ENCODE assay signal across 2 cellular contexts in the genomic region with DNA sequence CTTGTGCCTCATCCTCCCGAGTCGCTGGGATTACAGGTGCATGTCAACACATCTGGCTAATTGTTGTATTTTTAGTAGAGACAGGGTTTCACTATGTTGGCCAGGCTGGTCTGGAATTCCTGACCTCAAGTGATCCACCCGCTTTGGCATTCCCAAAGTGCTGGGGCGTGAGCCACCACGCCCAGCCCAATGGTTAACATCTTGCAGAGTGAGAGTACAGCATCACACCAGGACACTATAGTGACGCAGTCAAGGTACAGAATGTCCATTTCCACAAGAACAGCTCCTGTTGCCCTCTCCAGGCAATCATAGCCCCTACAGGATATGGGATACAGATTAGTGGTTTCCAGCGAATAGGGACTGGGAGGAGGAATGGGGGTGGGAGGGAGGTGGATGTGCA.
TF ChIP-seq lines count a peak whose summit lies in the region.

No MANE protein-coding gene starts in this region.

TF ChIP-seq in HCT116, 20 proteins besides CTCF, POLR2A, EP300 and RAD21 (continued from another document):
- TF ChIP-seq YY1 (IDR thresholded peaks at IDR 0.05; ENCODE audit: extremely low read depth, insufficient replicate concordance, low read depth, low read length) (no peak), FOSL1 (IDR thresholded peaks at IDR 0.05; ENCODE audit: low read depth) (no peak), EZH2phosphoT487 (IDR thresholded peaks at IDR 0.05; ENCODE audit: borderline replicate concordance) (no peak), CBX3 (IDR thresholded peaks at IDR 0.05; ENCODE audit: low read depth) (no peak), SIN3A (IDR thresholded peaks at IDR 0.05; ENCODE audit: low read depth) (no peak), JUND (IDR thresholded peaks at IDR 0.05) (no peak), SRF (IDR thresholded peaks at IDR 0.05; ENCODE audit: low read depth) (no peak), ELF1 (IDR thresholded peaks at IDR 0.05; ENCODE audit: borderline replicate concordance, low read depth) (no peak), EZH2 (IDR thresholded peaks at IDR 0.05) (no peak), POLR2AphosphoS5 (IDR thresholded peaks at IDR 0.05; ENCODE audit: low read depth, low read length) (no peak), ZFX (IDR thresholded peaks at IDR 0.05) (no peak)
- TF ChIP-seq, protein P1, sequence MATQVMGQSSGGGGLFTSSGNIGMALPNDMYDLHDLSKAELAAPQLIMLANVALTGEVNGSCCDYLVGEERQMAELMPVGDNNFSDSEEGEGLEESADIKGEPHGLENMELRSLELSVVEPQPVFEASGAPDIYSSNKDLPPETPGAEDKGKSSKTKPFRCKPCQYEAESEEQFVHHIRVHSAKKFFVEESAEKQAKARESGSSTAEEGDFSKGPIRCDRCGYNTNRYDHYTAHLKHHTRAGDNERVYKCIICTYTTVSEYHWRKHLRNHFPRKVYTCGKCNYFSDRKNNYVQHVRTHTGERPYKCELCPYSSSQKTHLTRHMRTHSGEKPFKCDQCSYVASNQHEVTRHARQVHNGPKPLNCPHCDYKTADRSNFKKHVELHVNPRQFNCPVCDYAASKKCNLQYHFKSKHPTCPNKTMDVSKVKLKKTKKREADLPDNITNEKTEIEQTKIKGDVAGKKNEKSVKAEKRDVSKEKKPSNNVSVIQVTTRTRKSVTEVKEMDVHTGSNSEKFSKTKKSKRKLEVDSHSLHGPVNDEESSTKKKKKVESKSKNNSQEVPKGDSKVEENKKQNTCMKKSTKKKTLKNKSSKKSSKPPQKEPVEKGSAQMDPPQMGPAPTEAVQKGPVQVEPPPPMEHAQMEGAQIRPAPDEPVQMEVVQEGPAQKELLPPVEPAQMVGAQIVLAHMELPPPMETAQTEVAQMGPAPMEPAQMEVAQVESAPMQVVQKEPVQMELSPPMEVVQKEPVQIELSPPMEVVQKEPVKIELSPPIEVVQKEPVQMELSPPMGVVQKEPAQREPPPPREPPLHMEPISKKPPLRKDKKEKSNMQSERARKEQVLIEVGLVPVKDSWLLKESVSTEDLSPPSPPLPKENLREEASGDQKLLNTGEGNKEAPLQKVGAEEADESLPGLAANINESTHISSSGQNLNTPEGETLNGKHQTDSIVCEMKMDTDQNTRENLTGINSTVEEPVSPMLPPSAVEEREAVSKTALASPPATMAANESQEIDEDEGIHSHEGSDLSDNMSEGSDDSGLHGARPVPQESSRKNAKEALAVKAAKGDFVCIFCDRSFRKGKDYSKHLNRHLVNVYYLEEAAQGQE (IDR thresholded peaks at IDR 0.05; ENCODE audit: low read depth), result no peak
- TF ChIP-seq, protein P2, sequence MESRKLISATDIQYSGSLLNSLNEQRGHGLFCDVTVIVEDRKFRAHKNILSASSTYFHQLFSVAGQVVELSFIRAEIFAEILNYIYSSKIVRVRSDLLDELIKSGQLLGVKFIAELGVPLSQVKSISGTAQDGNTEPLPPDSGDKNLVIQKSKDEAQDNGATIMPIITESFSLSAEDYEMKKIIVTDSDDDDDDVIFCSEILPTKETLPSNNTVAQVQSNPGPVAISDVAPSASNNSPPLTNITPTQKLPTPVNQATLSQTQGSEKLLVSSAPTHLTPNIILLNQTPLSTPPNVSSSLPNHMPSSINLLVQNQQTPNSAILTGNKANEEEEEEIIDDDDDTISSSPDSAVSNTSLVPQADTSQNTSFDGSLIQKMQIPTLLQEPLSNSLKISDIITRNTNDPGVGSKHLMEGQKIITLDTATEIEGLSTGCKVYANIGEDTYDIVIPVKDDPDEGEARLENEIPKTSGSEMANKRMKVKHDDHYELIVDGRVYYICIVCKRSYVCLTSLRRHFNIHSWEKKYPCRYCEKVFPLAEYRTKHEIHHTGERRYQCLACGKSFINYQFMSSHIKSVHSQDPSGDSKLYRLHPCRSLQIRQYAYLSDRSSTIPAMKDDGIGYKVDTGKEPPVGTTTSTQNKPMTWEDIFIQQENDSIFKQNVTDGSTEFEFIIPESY (IDR thresholded peaks at IDR 0.05; ENCODE audit: extremely low read depth, insufficient replicate concordance, low read length), result no peak
- TF ChIP-seq, protein P3, sequence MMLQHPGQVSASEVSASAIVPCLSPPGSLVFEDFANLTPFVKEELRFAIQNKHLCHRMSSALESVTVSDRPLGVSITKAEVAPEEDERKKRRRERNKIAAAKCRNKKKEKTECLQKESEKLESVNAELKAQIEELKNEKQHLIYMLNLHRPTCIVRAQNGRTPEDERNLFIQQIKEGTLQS (IDR thresholded peaks at IDR 0.05), result no peak

TF ChIP-seq in WTC11, 78 proteins besides CTCF, POLR2A, EP300 and RAD21:
- TF ChIP-seq, protein P4, sequence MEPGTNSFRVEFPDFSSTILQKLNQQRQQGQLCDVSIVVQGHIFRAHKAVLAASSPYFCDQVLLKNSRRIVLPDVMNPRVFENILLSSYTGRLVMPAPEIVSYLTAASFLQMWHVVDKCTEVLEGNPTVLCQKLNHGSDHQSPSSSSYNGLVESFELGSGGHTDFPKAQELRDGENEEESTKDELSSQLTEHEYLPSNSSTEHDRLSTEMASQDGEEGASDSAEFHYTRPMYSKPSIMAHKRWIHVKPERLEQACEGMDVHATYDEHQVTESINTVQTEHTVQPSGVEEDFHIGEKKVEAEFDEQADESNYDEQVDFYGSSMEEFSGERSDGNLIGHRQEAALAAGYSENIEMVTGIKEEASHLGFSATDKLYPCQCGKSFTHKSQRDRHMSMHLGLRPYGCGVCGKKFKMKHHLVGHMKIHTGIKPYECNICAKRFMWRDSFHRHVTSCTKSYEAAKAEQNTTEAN (CRISPR knock-in tag; IDR thresholded peaks at IDR 0.05), result no peak
- TF ChIP-seq ZNF396 (CRISPR knock-in tag; IDR thresholded peaks at IDR 0.05; ENCODE audit: borderline replicate concordance), result no peak
- TF ChIP-seq, protein P5, sequence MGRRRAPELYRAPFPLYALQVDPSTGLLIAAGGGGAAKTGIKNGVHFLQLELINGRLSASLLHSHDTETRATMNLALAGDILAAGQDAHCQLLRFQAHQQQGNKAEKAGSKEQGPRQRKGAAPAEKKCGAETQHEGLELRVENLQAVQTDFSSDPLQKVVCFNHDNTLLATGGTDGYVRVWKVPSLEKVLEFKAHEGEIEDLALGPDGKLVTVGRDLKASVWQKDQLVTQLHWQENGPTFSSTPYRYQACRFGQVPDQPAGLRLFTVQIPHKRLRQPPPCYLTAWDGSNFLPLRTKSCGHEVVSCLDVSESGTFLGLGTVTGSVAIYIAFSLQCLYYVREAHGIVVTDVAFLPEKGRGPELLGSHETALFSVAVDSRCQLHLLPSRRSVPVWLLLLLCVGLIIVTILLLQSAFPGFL (CRISPR knock-in tag; IDR thresholded peaks at IDR 0.05; ENCODE audit: borderline replicate concordance), result no peak
- TF ChIP-seq TEAD4 (CRISPR knock-in tag; IDR thresholded peaks at IDR 0.05), result no peak
- TF ChIP-seq CREB1 (CRISPR knock-in tag; IDR thresholded peaks at IDR 0.05), result no peak
- TF ChIP-seq MYBL2 (CRISPR knock-in tag; IDR thresholded peaks at IDR 0.05), result no peak
- TF ChIP-seq, protein P6, sequence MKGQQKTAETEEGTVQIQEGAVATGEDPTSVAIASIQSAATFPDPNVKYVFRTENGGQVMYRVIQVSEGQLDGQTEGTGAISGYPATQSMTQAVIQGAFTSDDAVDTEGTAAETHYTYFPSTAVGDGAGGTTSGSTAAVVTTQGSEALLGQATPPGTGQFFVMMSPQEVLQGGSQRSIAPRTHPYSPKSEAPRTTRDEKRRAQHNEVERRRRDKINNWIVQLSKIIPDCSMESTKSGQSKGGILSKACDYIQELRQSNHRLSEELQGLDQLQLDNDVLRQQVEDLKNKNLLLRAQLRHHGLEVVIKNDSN (CRISPR knock-in tag; IDR thresholded peaks at IDR 0.05), result no peak
- TF ChIP-seq CREM (CRISPR knock-in tag; IDR thresholded peaks at IDR 0.05), result no peak
- no peak for TF ChIP-seq NR3C1 (CRISPR knock-in tag; conservative IDR thresholded peaks at IDR 0.05; ENCODE audit: low read depth)
- TF ChIP-seq, protein P7, sequence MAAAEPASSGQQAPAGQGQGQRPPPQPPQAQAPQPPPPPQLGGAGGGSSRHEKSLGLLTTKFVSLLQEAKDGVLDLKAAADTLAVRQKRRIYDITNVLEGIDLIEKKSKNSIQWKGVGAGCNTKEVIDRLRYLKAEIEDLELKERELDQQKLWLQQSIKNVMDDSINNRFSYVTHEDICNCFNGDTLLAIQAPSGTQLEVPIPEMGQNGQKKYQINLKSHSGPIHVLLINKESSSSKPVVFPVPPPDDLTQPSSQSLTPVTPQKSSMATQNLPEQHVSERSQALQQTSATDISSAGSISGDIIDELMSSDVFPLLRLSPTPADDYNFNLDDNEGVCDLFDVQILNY (CRISPR knock-in tag; IDR thresholded peaks at IDR 0.05), result no peak
